9 cellular contexts compared by ENCODE assay signal in the genomic region with DNA sequence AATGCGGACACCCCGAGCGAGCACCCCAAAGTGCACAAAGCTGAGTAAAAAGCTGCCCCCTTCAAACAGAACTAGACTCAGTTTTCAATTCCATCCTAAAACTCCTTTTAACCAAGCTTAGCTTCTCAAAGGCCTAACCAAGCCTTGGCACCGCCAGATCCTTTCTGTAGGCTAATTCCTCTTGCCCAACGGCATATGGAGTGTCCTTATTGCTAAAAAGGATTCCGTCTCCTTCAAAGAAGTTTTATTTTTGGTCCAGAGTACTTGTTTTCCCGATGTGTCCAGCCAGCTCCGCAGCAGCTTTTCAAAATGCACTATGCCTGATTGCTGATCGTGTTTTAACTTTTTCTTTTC. TPM values are rescaled to one million over a fixed set of nuclear protein-coding genes. Genes with fewer than 3 reads are reported as not detected.
A peak's percentile ranks its signal among the peaks of the same experiment; 100 is the strongest.
DNase-seq lines count a peak whose midpoint lies in the region; ATAC-seq and TF ChIP-seq lines count a peak whose summit lies in the region.
"Had no signal": no experiment of that assay in that cellular context is flagged by ENCODE, and none has a peak within 500 bp of the region (broad histone marks: within the 10 kb centered on the region; RNA-seq: fewer than 3 reads in every experiment).

No MANE protein-coding gene starts in this region.

- H3K27me3 ChIP-seq in HL-60 (ENCODE audit: insufficient read depth, poor library complexity, severe bottlenecking) (no peaks in the 10 kb centered on the region), HAP-1 (ENCODE audit: low read depth) (no peaks in the 10 kb centered on the region)

- ATAC-seq in stimulated activated naive B cell treated with anti-CD40 and anti-IgM and Interleukin-4, amounts not matched to agents 10 μg/mL and 1 μg/mL and 100 μg/mL, for 72 hours (replicated peaks) = no peak
- no peak for ATAC-seq in GM18505 (IDR thresholded peaks at IDR 0.05; ENCODE audit: unreplicated experiment)

- peak overlapping the region; percentile 99 for H3K4me3 Mint-ChIP-seq in activated T-helper 2 cell treated with anti-CD3 and anti-CD28 coated beads, Interferon-gamma antibody, Interleukin-2, Interleukin-4, amounts not matched to agents 10 μg/mL and 5 μg/mL and 100 μg/mL, durations not matched to agents 14 hours and 24 hours and 36 hours (ENCODE audit: low read depth)
- peak overlapping the region; percentile 97 to 100 (median 100) for H3K4me3 Mint-ChIP-seq in immature natural killer cell
- peak overlapping the region; percentile 85 to 92 for H3K4me3 Mint-ChIP-seq in stimulated activated naive B cell treated with anti-CD40 and anti-IgM and Interleukin-4, amounts not matched to agents 10 μg/mL and 1 μg/mL and 100 μg/mL, for 72 hours

- intact Hi-C loops in activated T-helper 2 cell treated with anti-CD3 and anti-CD28 coated beads, Interferon-gamma antibody, Interleukin-2, Interleukin-4, amounts not matched to agents 10 μg/mL and 5 μg/mL and 100 μg/mL, durations not matched to agents 14 hours and 24 hours and 36 hours (cut with micrococcal nuclease) = loop anchor here (1.0 kb wide), 1 partner anchor 10 kb away; no protein-coding TSS in a partner anchor

- H3K27ac ChIP-seq in HL-60 (replicated peaks) = no peak overlapping the region

- no peak for TF ChIP-seq POLR2A in GM18505 (IDR thresholded peaks at IDR 0.05; ENCODE audit: borderline replicate concordance, extremely low read depth, insufficient read depth, insufficient read length)

- in situ Hi-C loops in HAP-1 (cut with MboI; ENCODE audit: low sequenced_read_pairs) = loop anchor here (25.0 kb wide), 1 partner anchor 672 kb away; a partner anchor contains a TSS

- H3K27me3 Mint-ChIP-seq in activated T-helper 2 cell treated with anti-CD3 and anti-CD28 coated beads, Interferon-gamma antibody, Interleukin-2, Interleukin-4, amounts not matched to agents 10 μg/mL and 5 μg/mL and 100 μg/mL, durations not matched to agents 14 hours and 24 hours and 36 hours (ENCODE audit: low read depth) = no peaks in the 10 kb centered on the region
- peaks cover 55 to 64% (median 57%) of the 10 kb centered on the region in 3 donors for H3K27me3 Mint-ChIP-seq in immature natural killer cell (ENCODE audit: low read depth in 3 of 3)
- H3K27me3 Mint-ChIP-seq in stimulated activated naive B cell treated with anti-CD40 and anti-IgM and Interleukin-4, amounts not matched to agents 10 μg/mL and 1 μg/mL and 100 μg/mL, for 72 hours = no peaks in the 10 kb centered on the region

- H3K9me3 ChIP-seq in HAP-1 = no peaks in the 10 kb centered on the region

- peaks cover 19% of the 10 kb centered on the region for H3K4me1 ChIP-seq in HAP-1

- peak overlapping the region; percentile 90 for H3K27ac Mint-ChIP-seq in activated T-helper 2 cell treated with anti-CD3 and anti-CD28 coated beads, Interferon-gamma antibody, Interleukin-2, Interleukin-4, amounts not matched to agents 10 μg/mL and 5 μg/mL and 100 μg/mL, durations not matched to agents 14 hours and 24 hours and 36 hours
- peak overlapping the region; percentile 97 to 100 (median 99) for H3K27ac Mint-ChIP-seq in immature natural killer cell
- peak overlapping the region; percentile 96 for H3K27ac Mint-ChIP-seq in stimulated activated naive B cell treated with anti-CD40 and anti-IgM and Interleukin-4, amounts not matched to agents 10 μg/mL and 1 μg/mL and 100 μg/mL, for 72 hours

- peaks cover 44% of the 10 kb centered on the region for H3K4me1 Mint-ChIP-seq in activated T-helper 2 cell treated with anti-CD3 and anti-CD28 coated beads, Interferon-gamma antibody, Interleukin-2, Interleukin-4, amounts not matched to agents 10 μg/mL and 5 μg/mL and 100 μg/mL, durations not matched to agents 14 hours and 24 hours and 36 hours (ENCODE audit: low read depth)
- H3K4me1 Mint-ChIP-seq in immature natural killer cell = peaks cover 70 to 88% of the 10 kb centered on the region in 2 donors
- peaks cover 43 to 71% of the 10 kb centered on the region in 2 donors for H3K4me1 Mint-ChIP-seq in stimulated activated naive B cell treated with anti-CD40 and anti-IgM and Interleukin-4, amounts not matched to agents 10 μg/mL and 1 μg/mL and 100 μg/mL, for 72 hours

- peaks cover 26% of the 10 kb centered on the region for H3K36me3 ChIP-seq in HAP-1 (replicated peaks)

- DNase-seq in HL-60 (ENCODE audit: low read depth in 1 of 2, low spot score in 1 of 2) (no peak), immature natural killer cell (no peak), HAP-1 (ENCODE audit: low spot score in 2 of 2) (no peak), foreskin fibroblast (no peak), EL (no peak)
- DNase-seq in activated T-helper 2 cell treated with anti-CD3 and anti-CD28 coated beads, Interferon-gamma antibody, Interleukin-2, Interleukin-4, amounts not matched to agents 10 μg/mL and 5 μg/mL and 100 μg/mL, durations not matched to agents 14 hours and 24 hours and 36 hours (ENCODE audit: low spot score) = no peak
- no peak for DNase-seq in stimulated activated naive B cell treated with anti-CD40 and anti-IgM and Interleukin-4, amounts not matched to agents 10 μg/mL and 1 μg/mL and 100 μg/mL, for 72 hours
- DNase-seq: NCI-H345 had no signal

- TF ChIP-seq CTCF in HL-60 (IDR thresholded peaks at IDR 0.05; ENCODE audit: insufficient read depth, low read length) = no peak
- no peak for TF ChIP-seq CTCF in foreskin fibroblast (IDR thresholded peaks at IDR 0.05; ENCODE audit: low read depth, low read length)

- H3K4me3 ChIP-seq in HL-60 (replicated peaks; ENCODE audit: insufficient read depth, low read length) = 0 out of 2 replicates have a peak overlapping the region, but pooled peaks have one; percentile 4
- H3K4me3 ChIP-seq in HAP-1 = no peak overlapping the region
- H3K4me3 ChIP-seq in foreskin fibroblast (ENCODE audit: low read depth in 1 of 2, low read length in 2 of 2) = peak overlapping the region in 1 of 2 donors; percentile 23

- H3K9me3 Mint-ChIP-seq in activated T-helper 2 cell treated with anti-CD3 and anti-CD28 coated beads, Interferon-gamma antibody, Interleukin-2, Interleukin-4, amounts not matched to agents 10 μg/mL and 5 μg/mL and 100 μg/mL, durations not matched to agents 14 hours and 24 hours and 36 hours = no peaks in the 10 kb centered on the region
- H3K9me3 Mint-ChIP-seq in immature natural killer cell = peaks cover 0 to 2% (median under 1%) of the 10 kb centered on the region in 6 donors
- H3K9me3 Mint-ChIP-seq in stimulated activated naive B cell treated with anti-CD40 and anti-IgM and Interleukin-4, amounts not matched to agents 10 μg/mL and 1 μg/mL and 100 μg/mL, for 72 hours = no peaks in the 10 kb centered on the region

- H3K36me3 Mint-ChIP-seq in activated T-helper 2 cell treated with anti-CD3 and anti-CD28 coated beads, Interferon-gamma antibody, Interleukin-2, Interleukin-4, amounts not matched to agents 10 μg/mL and 5 μg/mL and 100 μg/mL, durations not matched to agents 14 hours and 24 hours and 36 hours (ENCODE audit: low read depth) = peaks cover 69% of the 10 kb centered on the region
- peaks cover 35 to 46% (median 43%) of the 10 kb centered on the region in 3 donors for H3K36me3 Mint-ChIP-seq in immature natural killer cell
- H3K36me3 Mint-ChIP-seq in stimulated activated naive B cell treated with anti-CD40 and anti-IgM and Interleukin-4, amounts not matched to agents 10 μg/mL and 1 μg/mL and 100 μg/mL, for 72 hours = peaks cover 59 to 66% of the 10 kb centered on the region in 2 donors

RNA-seq across cellular contexts. Expression of a gene that starts 5.3 kb away (rescaled TPM):
- 421 and 425 TPM in 2 replicates for total RNA-seq in activated T-helper 2 cell treated with anti-CD3 and anti-CD28 coated beads, Interferon-gamma antibody, Interleukin-2, Interleukin-4, amounts not matched to agents 10 μg/mL and 5 μg/mL and 100 μg/mL, durations not matched to agents 14 hours and 24 hours and 36 hours
- 10 to 100 TPM; 51.4 to 91.9 (median 64.4) TPM for polyA plus RNA-seq in immature natural killer cell
